In the genomic region with DNA sequence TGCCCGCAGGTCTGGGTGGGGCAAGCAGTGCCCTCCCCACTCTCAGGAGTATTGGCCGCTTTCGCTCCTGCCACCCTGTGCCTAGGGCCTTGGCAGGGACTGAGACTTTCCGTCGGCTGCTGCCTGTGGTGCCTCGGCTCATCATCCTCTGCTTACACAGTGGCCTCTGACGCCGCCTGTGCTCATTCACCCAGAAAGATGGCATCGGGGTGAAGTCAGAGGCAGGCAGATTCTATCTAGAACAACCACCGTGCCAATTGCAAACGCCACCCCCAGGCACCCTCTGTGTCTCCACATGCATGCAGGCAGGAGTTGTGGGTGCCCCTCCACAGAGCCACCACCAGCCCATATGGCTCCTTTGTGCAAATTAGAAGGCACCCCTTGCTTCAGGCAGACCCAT, we compare ENCODE assay signal across 17 cellular contexts.
DNase-seq lines count a peak whose midpoint lies in the region; ATAC-seq and TF ChIP-seq lines count a peak whose summit lies in the region.
"Had no signal": no experiment of that assay in that cellular context is flagged by ENCODE, and none has a peak within 500 bp of the region (broad histone marks: within the 10 kb centered on the region; RNA-seq: fewer than 3 reads in every experiment).

No MANE protein-coding gene starts in this region.

- no peak for TF ChIP-seq POLR2A in heart left ventricle (IDR thresholded peaks at IDR 0.05)

- WGBS in heart left ventricle, 4 donors: 62 to 97% (median 85%) methylated on average over 6 to 11 of the region's 11 CpGs

- intact Hi-C loops in heart left ventricle (cut with DNase I) (no loop called here), ascending aorta (cut with DNase I) (no loop called here)

- H3K4me3 ChIP-seq in heart left ventricle (no peak overlapping the region), stomach smooth muscle (ENCODE audit: low read length in 2 of 2) (no peak overlapping the region), ascending aorta (no peak overlapping the region)
- H3K4me3 ChIP-seq: A549, right lobe of liver had no signal

- H3K9me3 ChIP-seq in heart left ventricle (no peaks in the 10 kb centered on the region), stomach smooth muscle (ENCODE audit: control insufficient read depth in 2 of 2, low read length in 2 of 2) (no peaks in the 10 kb centered on the region), ascending aorta (no peaks in the 10 kb centered on the region)
- H3K9me3 ChIP-seq: A549, right lobe of liver had no signal

- H3K9ac ChIP-seq in stomach smooth muscle (ENCODE audit: low read length in 2 of 2): no peak overlapping the region

- H3K27ac ChIP-seq in heart left ventricle (peak overlapping the region in 4 of 12 donors; percentile 28 to 86 (median 32)), stomach smooth muscle (ENCODE audit: low read length) (peak overlapping the region; percentile 62), ascending aorta (no peak overlapping the region)
- H3K27ac ChIP-seq: right lobe of liver had no signal

- DNase-seq in NCI-H1417 (lab: John Stamatoyannopoulos, UW): peak in 2 of 3 experiments; percentile 51 to 52
- no peak for DNase-seq in NCI-H1417 treated with DMSO at 0.1 percent for 48 hours (lab: John Stamatoyannopoulos, UW)
- peak; percentile 74 for DNase-seq in NCI-H2171 (lab: John Stamatoyannopoulos, UW)
- DNase-seq in heart left ventricle: peak in 1 of 5 donors; percentile 66
- DNase-seq in ascending aorta (ENCODE audit: low spot score in 2 of 2): no peak
- no peak for DNase-seq in glomerular visceral epithelial cell (ENCODE audit: extremely low spot score)
- DNase-seq in central memory CD4-positive, alpha-beta T cell: no peak
- DNase-seq: activated CD8-positive, alpha-beta T cell treated with anti-CD3 and anti-CD28 coated beads, Interleukin-2, amount 10 ng/mL, durations not matched to agents 7 days and 5 days; CD4-positive, alpha-beta T cell; NCI-H524; nephron progenitor cell; OCI-M1; right lobe of liver; stimulated activated CD4-positive, alpha-beta T cell treated with anti-CD3 and anti-CD28 coated beads, Interleukin-2, amount 100 ng/mL, for 48 hours; stimulated activated CD8-positive, alpha-beta memory T cell treated with anti-CD3 and anti-CD28 coated beads, Interleukin-4, amount 100 ng/mL, for 48 hours had no signal

- peak in 3 of 4 donors; percentile 8 to 47 (median 19) for ATAC-seq in heart left ventricle
- ATAC-seq: A549; activated CD8-positive, alpha-beta T cell treated with anti-CD3 and anti-CD28 coated beads, Interleukin-2, amount 10 ng/mL, durations not matched to agents 7 days and 5 days had no signal

- no peak for TF ChIP-seq CTCF in heart left ventricle (IDR thresholded peaks at IDR 0.05)
- TF ChIP-seq CTCF in ascending aorta (IDR thresholded peaks at IDR 0.05): no peak

- H3K36me3 ChIP-seq in heart left ventricle (no peaks in the 10 kb centered on the region), stomach smooth muscle (ENCODE audit: control insufficient read depth in 2 of 2, insufficient read depth in 2 of 2, low read length in 2 of 2) (no peaks in the 10 kb centered on the region), ascending aorta (no peaks in the 10 kb centered on the region)
- H3K36me3 ChIP-seq: right lobe of liver had no signal

- H3K27me3 ChIP-seq in heart left ventricle (peaks cover 0 to 25% (median 0%) of the 10 kb centered on the region in 9 donors), stomach smooth muscle (ENCODE audit: control insufficient read depth in 1 of 2, insufficient read depth in 2 of 2, low read length in 2 of 2) (peaks cover 0 to 2% of the 10 kb centered on the region in 2 donors), ascending aorta (no peaks in the 10 kb centered on the region)
- H3K27me3 ChIP-seq: right lobe of liver had no signal

- H3K4me1 ChIP-seq in heart left ventricle: peaks cover 10 to 54% (median 36%) of the 10 kb centered on the region in 12 donors
- H3K4me1 ChIP-seq in stomach smooth muscle (ENCODE audit: control insufficient read depth, insufficient read depth, low read length): peaks cover 51% of the 10 kb centered on the region
- H3K4me1 ChIP-seq in ascending aorta: peaks cover 10 to 21% of the 10 kb centered on the region in 2 donors

Comparison
In these comparisons a context has a peak if more than half of its experiments do, and no peak if none do; other contexts are left out.
1. DNase-seq: peak in NCI-H1417 (2 of 3) and NCI-H2171 (single experiment); none in NCI-H1417 treated with DMSO at 0.1 percent for 48 hours (single experiment), ascending aorta (0 of 2), glomerular visceral epithelial cell (single experiment) and central memory CD4-positive, alpha-beta T cell (single experiment).